ENCODE assay signal across 8 cellular contexts in genomic region chr2:233353769-233354499, GRCh38.
A peak's percentile ranks its signal among the peaks of the same experiment; 100 is the strongest.
DNase-seq lines count a peak whose midpoint lies in the region; ATAC-seq and TF ChIP-seq lines count a peak whose summit lies in the region.

TSS of gene DGKD (plus strand) at chr2:233354494. CDS start at chr2:233354519, 25 bp downstream.

- H3K4me3 ChIP-seq in GM12875 (ENCODE audit: low read depth, low read length): peak within 1 kb of the TSS; percentile 79

- TF ChIP-seq CTCF in GM12875 (IDR thresholded peaks at IDR 0.05; ENCODE audit: borderline replicate concordance, insufficient read depth, low read depth, low read length): peak; percentile 54

- DNase-seq in NCI-H1694 treated with DMSO at 0.1 percent for 48 hours (lab: John Stamatoyannopoulos, UW) (peak; percentile 21), cerebellar cortex (ENCODE audit: low spot score) (peak; percentile 44), left kidney (ENCODE audit: low read depth, low spot score) (peak; percentile 84), cortex of kidney (lab: John Stamatoyannopoulos, UW) (no peak)
- DNase-seq in stimulated activated CD4-positive, alpha-beta T cell treated with anti-CD3 and anti-CD28 coated beads, Interleukin-2, amount 100 ng/mL, for 48 hours: peak; percentile 66 to 77

- ATAC-seq in HG02588 (IDR thresholded peaks at IDR 0.05; ENCODE audit: unreplicated experiment): peak; percentile 44
- peak; percentile 71 to 77 for ATAC-seq in activated CD4-positive, CD25-positive, alpha-beta regulatory T cell treated with anti-CD3 and anti-CD28 coated beads, Interleukin-2, amount 50 U/mL, for 24 hours
